In genomic region chr7:112411186-112411795, GRCh38 we compare ENCODE assay signal across 8 cellular contexts. TPM values are rescaled to one million over a fixed set of nuclear protein-coding genes. Genes with fewer than 3 reads are reported as not detected.
DNase-seq lines count a peak whose midpoint lies in the region; ATAC-seq, FAIRE-seq and TF ChIP-seq lines count a peak whose summit lies in the region.

No MANE protein-coding gene starts in this region.

- H3K36me3 ChIP-seq in HEK293 (ENCODE audit: control insufficient read depth in 2 of 2, insufficient read depth in 1 of 2, low read length in 2 of 2) = no peaks in the 10 kb centered on the region
- H3K36me3 ChIP-seq in left ventricle myocardium inferior = no peaks in the 10 kb centered on the region

- no peak overlapping the region for H3K4me3 Mint-ChIP-seq in T-helper 17 cell
- H3K4me3 Mint-ChIP-seq in T-helper 2 cell treated with Interferon-gamma antibody and Interleukin-4, amounts not matched to agents 5 μg/mL and 100 μg/mL, for 36 hours = no peak overlapping the region

- H3K4me1 ChIP-seq in A549 (no peaks in the 10 kb centered on the region), HEK293 (ENCODE audit: control insufficient read depth, insufficient read depth, low read length) (no peaks in the 10 kb centered on the region), left ventricle myocardium inferior (no peaks in the 10 kb centered on the region)

- POLR2A ChIA-PET in A549 (lab: Yijun Ruan, JAX) = no interaction called here
- POLR2A ChIA-PET in HEK293 (lab: Yijun Ruan, JAX) = no interaction called here

- H3K9me3 ChIP-seq in A549 (no peaks in the 10 kb centered on the region), HEK293 (ENCODE audit: control insufficient read depth, insufficient read depth, low read depth, low read length) (no peaks in the 10 kb centered on the region), T-helper 17 cell (ENCODE audit: control insufficient read depth, low read length, poor library complexity, severe bottlenecking) (no peaks in the 10 kb centered on the region), left ventricle myocardium inferior (replicated peaks) (no peaks in the 10 kb centered on the region)

- TF ChIP-seq CTCF in A549 (IDR thresholded peaks at IDR 0.05) (peak; percentile 82), HEK293 (tag by site-specific recombination; IDR thresholded peaks at IDR 0.05) (peak; percentile 43), left ventricle myocardium inferior (IDR thresholded peaks at IDR 0.05; ENCODE audit: borderline replicate concordance) (peak; percentile 73)

- no peak overlapping the region for H3K27ac Mint-ChIP-seq in T-helper 17 cell
- H3K27ac Mint-ChIP-seq in T-helper 2 cell treated with Interferon-gamma antibody and Interleukin-4, amounts not matched to agents 5 μg/mL and 100 μg/mL, for 36 hours = no peak overlapping the region

- no peak for TF ChIP-seq POLR2A in A549 (IDR thresholded peaks at IDR 0.05; ENCODE audit: low read length)

- TF ChIP-seq RAD21 in A549 (conservative IDR thresholded peaks at IDR 0.05 in 1 of 2, IDR thresholded peaks at IDR 0.05 in 1 of 2) = peak; percentile 88 to 90

- no peak for TF ChIP-seq EP300 in A549 (IDR thresholded peaks at IDR 0.05)

- H3K36me3 Mint-ChIP-seq in T-helper 17 cell (ENCODE audit: low read depth) = peaks cover 3% of the 10 kb centered on the region
- no peaks in the 10 kb centered on the region for H3K36me3 Mint-ChIP-seq in T-helper 2 cell treated with Interferon-gamma antibody and Interleukin-4, amounts not matched to agents 5 μg/mL and 100 μg/mL, for 36 hours (ENCODE audit: low read depth)

- FAIRE-seq in A549 (lab: Jason Lieb, UNC) = no peak

- peak overlapping the region; percentile 31; the same call in 1 of the 3 replicates for H3K4me2 ChIP-seq in A549

- peak in 1 of 2 experiments; percentile 51 for DNase-seq in A549 (ENCODE audit: low read depth in 1 of 2, low spot score in 1 of 2)
- no peak for DNase-seq in T-helper 17 cell
- no peak for DNase-seq in left ventricle myocardium inferior
- peak; percentile 77 for DNase-seq in superior temporal gyrus (ENCODE audit: extremely low spot score)
- no peak for DNase-seq in T-helper 2 cell treated with Interferon-gamma antibody and Interleukin-4, amounts not matched to agents 5 μg/mL and 100 μg/mL, for 36 hours (ENCODE audit: low spot score)

- H3K4me1 Mint-ChIP-seq in T-helper 17 cell = peaks cover 8% of the 10 kb centered on the region
- H3K4me1 Mint-ChIP-seq in T-helper 2 cell treated with Interferon-gamma antibody and Interleukin-4, amounts not matched to agents 5 μg/mL and 100 μg/mL, for 36 hours (ENCODE audit: low read depth) = peaks cover 1% of the 10 kb centered on the region

- no peaks in the 10 kb centered on the region for H3K9me3 Mint-ChIP-seq in T-helper 2 cell treated with Interferon-gamma antibody and Interleukin-4, amounts not matched to agents 5 μg/mL and 100 μg/mL, for 36 hours

- CTCF ChIA-PET in A549 (lab: Yijun Ruan, JAX) (interaction anchor here (0.6 to 1.8 kb wide), 10 partner anchors 8 to 680 kb away, joined by 3 to 12 read pairs (median 3); no protein-coding TSS in a partner anchor), HEK293 (lab: Yijun Ruan, JAX) (interaction anchor here (0.6 to 1.9 kb wide), 12 partner anchors 9 to 669 kb away, joined by 3 to 16 read pairs (median 4); no protein-coding TSS in a partner anchor)

- H3K4me3 ChIP-seq in A549 = no peak overlapping the region
- no peak overlapping the region for H3K4me3 ChIP-seq in HEK293 (ENCODE audit: low read depth, low read length)
- no peak overlapping the region for H3K4me3 ChIP-seq in left ventricle myocardium inferior

- peak; percentile 74 to 84 for ATAC-seq in A549
- peak; percentile 41 for ATAC-seq in T-helper 17 cell
- ATAC-seq in GM21737 (IDR thresholded peaks at IDR 0.05; ENCODE audit: unreplicated experiment) = no peak
- no peak for ATAC-seq in GM19035 (IDR thresholded peaks at IDR 0.05; ENCODE audit: unreplicated experiment)

- H3K27me3 Mint-ChIP-seq in T-helper 17 cell = peaks cover 33% of the 10 kb centered on the region
- peaks cover 40% of the 10 kb centered on the region for H3K27me3 Mint-ChIP-seq in T-helper 2 cell treated with Interferon-gamma antibody and Interleukin-4, amounts not matched to agents 5 μg/mL and 100 μg/mL, for 36 hours (ENCODE audit: low read depth)

- 39% methylated on average over 7 of the region's 7 CpGs for WGBS in A549 (ENCODE audit: missing lambda C conversion rate)

- intact Hi-C loops in left ventricle myocardium inferior (cut with micrococcal nuclease) = loop anchor here (5.0 to 10.0 kb wide), 2 partner anchors 41 to 656 kb away; partner anchors contain the start of gene IFRD1

- H3K27me3 ChIP-seq in left ventricle myocardium inferior (ENCODE audit: low read depth) = no peaks in the 10 kb centered on the region

- no peak overlapping the region; a peak in 1 of 6 replicates for H3K27ac ChIP-seq in A549
- no peak overlapping the region for H3K27ac ChIP-seq in HEK293 (ENCODE audit: extremely low read depth, low read depth, low read length)
- no peak overlapping the region for H3K27ac ChIP-seq in left ventricle myocardium inferior (replicated peaks)

TF ChIP-seq in A549, 52 proteins besides CTCF, POLR2A, EP300 and RAD21:
- TF ChIP-seq RFX5 (IDR thresholded peaks at IDR 0.05) = no peak
- TF ChIP-seq SMC3 (IDR thresholded peaks at IDR 0.05) = peak; percentile 79

TF ChIP-seq in HEK293, 187 proteins besides CTCF, POLR2A, EP300 and RAD21:
- no peak for TF ChIP-seq GFI1B (tag by site-specific recombination; IDR thresholded peaks at IDR 0.05)
- TF ChIP-seq ZBTB48 (tag by site-specific recombination; IDR thresholded peaks at IDR 0.05) = no peak
- TF ChIP-seq ZNF548 (tag by site-specific recombination; IDR thresholded peaks at IDR 0.05) = no peak
- TF ChIP-seq ZBTB44 (tag by site-specific recombination; IDR thresholded peaks at IDR 0.05) = peak; percentile 24; the same call in 1 of the 2 replicates
- TF ChIP-seq KLF16 (tag by site-specific recombination; IDR thresholded peaks at IDR 0.05) = no peak
- peak; percentile 81 for TF ChIP-seq ZNF654 (tag by site-specific recombination; IDR thresholded peaks at IDR 0.05; ENCODE audit: low read depth)
- no peak for TF ChIP-seq MEIS1 (CRISPR knock-in tag; IDR thresholded peaks at IDR 0.05; ENCODE audit: borderline replicate concordance)
- TF ChIP-seq SALL2 (tag by site-specific recombination; IDR thresholded peaks at IDR 0.05; ENCODE audit: borderline replicate concordance) = no peak
- no peak for TF ChIP-seq ZNF350 (tag by site-specific recombination; IDR thresholded peaks at IDR 0.05)
- TF ChIP-seq ZFHX2 (tag by site-specific recombination; conservative IDR thresholded peaks at IDR 0.05) = no peak
- TF ChIP-seq ZFP3 (tag by site-specific recombination; IDR thresholded peaks at IDR 0.05; ENCODE audit: low read depth) = no peak
- TF ChIP-seq PBX3 (CRISPR knock-in tag; IDR thresholded peaks at IDR 0.05) = no peak
- TF ChIP-seq ZNF768 (tag by site-specific recombination; IDR thresholded peaks at IDR 0.05) = no peak
- no peak for TF ChIP-seq ZNF473 (tag by site-specific recombination; IDR thresholded peaks at IDR 0.05)
- TF ChIP-seq ZNF274 (IDR thresholded peaks at IDR 0.05; ENCODE audit: low read length) = no peak
- no peak for TF ChIP-seq ZNF274 (tag by site-specific recombination; IDR thresholded peaks at IDR 0.05; ENCODE audit: borderline replicate concordance)
- no peak for TF ChIP-seq WT1 (tag by site-specific recombination; IDR thresholded peaks at IDR 0.05)
- TF ChIP-seq ZNF645 (tag by site-specific recombination; IDR thresholded peaks at IDR 0.05) = no peak

RNA-seq across cellular contexts. Expression of gene IFRD1, which starts 39.0 kb away (rescaled TPM):
- 95.1 and 129 TPM in 2 replicates for polyA plus RNA-seq in A549 (2011; rRNA removed)
- polyA plus RNA-seq in A549 (2012; cell fraction: cytosol; rRNA removed) = 29.7 and 34.1 TPM in 2 replicates
- polyA plus RNA-seq in A549 (2012; cell fraction: nucleus; rRNA removed) = 35.2 and 36.9 TPM in 2 replicates
- 38.8 to 42.7 TPM (median 40.2 TPM) in 3 replicates for polyA plus RNA-seq in A549 (2017; fragmentation: RNase III; extraction: RNeasy Plus Mini Kit Qiagen cat#74134 plus additional on column Dnase treatment)
- polyA minus RNA-seq in A549 (2011; rRNA and poly(A)+ RNA removed) = 26.4 and 30.7 TPM in 2 replicates
- total RNA-seq in T-helper 17 cell = 100 to 1,000 TPM; 269 to 276 TPM
- total RNA-seq in left ventricle myocardium inferior = 24.6 TPM

Comparison
In these comparisons a context has a peak if more than half of its experiments do, and no peak if none do; other contexts are left out.
1. ATAC-seq: peak in A549 (2 of 2) and T-helper 17 cell (single experiment); none in GM21737 (single experiment) and GM19035 (single experiment).
2. RNA of gene IFRD1, which starts 39.0 kb away (total RNA-seq): 269 to 276 TPM in T-helper 17 cell; 24.6 TPM in left ventricle myocardium inferior (single experiment); every median in the first group is over 10 times any median in the second.
3. Of the 5 proteins assayed by ChIP-seq in both HEK293 and A549: peak only in HEK293: none; only in A549: none; in both: CTCF; in neither: 4.
4. Peak in every context shown above with its lines, with median percentiles within 50 percentile points of each other: CTCF ChIP-seq.